ENCODE assay signal across 1 cellular context in genomic region chr3:9765865-9766264, GRCh38.
TF ChIP-seq lines count a peak whose summit lies in the region.

No MANE protein-coding gene starts in this region.

TF ChIP-seq in HepG2, 621 proteins besides CTCF, POLR2A, EP300 and RAD21:
- TF ChIP-seq RAD51 (IDR thresholded peaks at IDR 0.05; ENCODE audit: borderline replicate concordance) = peak; percentile 66; the same call in 1 of the 2 replicates
- no peak for TF ChIP-seq ZNF230 (CRISPR knock-in tag; IDR thresholded peaks at IDR 0.05)
- no peak for TF ChIP-seq RXRA (CRISPR knock-in tag; IDR thresholded peaks at IDR 0.05)
- TF ChIP-seq HOXA5 (CRISPR knock-in tag; IDR thresholded peaks at IDR 0.05) = no peak
- TF ChIP-seq USF2 (IDR thresholded peaks at IDR 0.05; ENCODE audit: low read depth, low read length) = peak; percentile 85
- peak; percentile 45; the same call in 1 of the 2 replicates for TF ChIP-seq USF2 (CRISPR knock-in tag; IDR thresholded peaks at IDR 0.05; ENCODE audit: borderline replicate concordance)
TF ChIP-seq in HepG2: peak in this region for 2.
